34 cellular contexts compared by ENCODE assay signal in genomic region chr12:15230751-15231150, GRCh38. TPM values are rescaled to one million over a fixed set of nuclear protein-coding genes. Genes with fewer than 3 reads are reported as not detected.
"Had no signal": no experiment of that assay in that cellular context is flagged by ENCODE, and none has a peak within 500 bp of the region (broad histone marks: within the 10 kb centered on the region; RNA-seq: fewer than 3 reads in every experiment).

No MANE protein-coding gene starts in this region.

- H3K27ac Mint-ChIP-seq: activated naive CD8-positive, alpha-beta T cell; natural killer cell treated with Interleukin-12 subunit alpha and Interleukin-12 subunit beta and Interleukin-15 and Interleukin-18, amount 100 ng/mL, for 72 hours; T-helper 1 cell treated with Interleukin-12 subunit alpha and Interleukin-12 subunit beta and Interleukin-4 antibody, amounts not matched to agents 30 μg/mL and 1 μg/mL, for 36 hours had no signal

- H3K36me3 Mint-ChIP-seq: activated naive CD8-positive, alpha-beta T cell; natural killer cell treated with Interleukin-12 subunit alpha and Interleukin-12 subunit beta and Interleukin-15 and Interleukin-18, amount 100 ng/mL, for 72 hours had no signal

- H3K4me3 Mint-ChIP-seq: activated naive CD8-positive, alpha-beta T cell; natural killer cell treated with Interleukin-12 subunit alpha and Interleukin-12 subunit beta and Interleukin-15 and Interleukin-18, amount 100 ng/mL, for 72 hours; T-helper 1 cell treated with Interleukin-12 subunit alpha and Interleukin-12 subunit beta and Interleukin-4 antibody, amounts not matched to agents 30 μg/mL and 1 μg/mL, for 36 hours had no signal

- H3K9me3 ChIP-seq: adrenal gland, colonic mucosa, esophagus squamous epithelium, neutrophil, psoas muscle, sigmoid colon, suprapubic skin, tibial artery, upper lobe of right lung had no signal

- ATAC-seq: activated CD4-positive, CD25-positive, alpha-beta regulatory T cell treated with anti-CD3 and anti-CD28 coated beads, Interleukin-2, amount 50 U/mL, for 24 hours; heart right ventricle; left lobe of liver; natural killer cell treated with Interleukin-12 subunit alpha and Interleukin-12 subunit beta and Interleukin-15 and Interleukin-18, amount 100 ng/mL, for 72 hours; psoas muscle; upper lobe of right lung had no signal

- DNase-seq: activated CD4-positive, alpha-beta T cell treated with anti-CD3 and anti-CD28 coated beads for 48 hours; activated CD4-positive, alpha-beta T cell treated with anti-CD3 and anti-CD28 coated beads, Interleukin-2, amount 50 U/mL, for 48 hours; activated CD8-positive, alpha-beta memory T cell treated with anti-CD3 and anti-CD28 coated beads for 24 hours; activated effector memory CD4-positive, alpha-beta T cell treated with Interleukin-2 at 50 U/mL for 16 hours; activated naive CD4-positive, alpha-beta T cell treated with Interleukin-2 at 50 U/mL for 16 hours; adrenal gland; central memory CD4-positive, alpha-beta T cell; colonic mucosa; effector CD8-positive, alpha-beta T cell; esophagus squamous epithelium; heart right ventricle; kidney glomerular epithelial cell; mesendoderm; psoas muscle; sigmoid colon; stimulated activated CD4-positive, alpha-beta T cell treated with anti-CD3 and anti-CD28 coated beads, Interleukin-15, amount 100 ng/mL, for 24 hours; stimulated activated CD4-positive, alpha-beta T cell treated with anti-CD3 and anti-CD28 coated beads, Interleukin-2, amount 100 ng/mL, for 24 hours; stimulated activated naive CD4-positive, alpha-beta T cell; T-helper 9 cell; tibial artery; upper lobe of right lung; WERI-Rb-1 had no signal

- H3K36me3 ChIP-seq: adrenal gland, colonic mucosa, esophagus squamous epithelium, heart right ventricle, neutrophil, sigmoid colon, suprapubic skin, tibial artery, upper lobe of right lung, WERI-Rb-1 had no signal

- H3K4me1 ChIP-seq: adrenal gland, colonic mucosa, esophagus squamous epithelium, parathyroid adenoma, psoas muscle, upper lobe of right lung had no signal

- H3K4me3 ChIP-seq: adrenal gland, colonic mucosa, esophagus squamous epithelium, heart right ventricle, lung, psoas muscle, sigmoid colon, suprapubic skin, tibial artery, upper lobe of right lung had no signal

- H3K27ac ChIP-seq: adrenal gland, colonic mucosa, epithelial cell of prostate, esophagus squamous epithelium, heart right ventricle, neutrophil, parathyroid adenoma, psoas muscle, sigmoid colon, suprapubic skin, tibial artery, upper lobe of right lung, WERI-Rb-1 had no signal

- H3K9me3 Mint-ChIP-seq: natural killer cell treated with Interleukin-12 subunit alpha and Interleukin-12 subunit beta and Interleukin-15 and Interleukin-18, amount 100 ng/mL, for 72 hours; T-helper 1 cell treated with Interleukin-12 subunit alpha and Interleukin-12 subunit beta and Interleukin-4 antibody, amounts not matched to agents 30 μg/mL and 1 μg/mL, for 36 hours had no signal

- H3K27me3 ChIP-seq: colonic mucosa, sigmoid colon, suprapubic skin, tibial artery, upper lobe of right lung had no signal

RNA-seq across cellular contexts. Expression of gene RERG, which starts 9.5 kb away (rescaled TPM):
- total RNA-seq: dermis microvascular lymphatic vessel endothelial cell; mononuclear cell; natural killer cell treated with Interleukin-12 subunit alpha and Interleukin-12 subunit beta and Interleukin-15 and Interleukin-18, amount 100 ng/mL, for 72 hours had no signal
